Comparison of ENCODE assay signal across 16 cellular contexts in genomic region chr4:158042591-158043030, GRCh38.
DNase-seq lines count a peak whose midpoint lies in the region; ATAC-seq and TF ChIP-seq lines count a peak whose summit lies in the region.
"Had no signal": no experiment of that assay in that cellular context is flagged by ENCODE, and none has a peak within 500 bp of the region (broad histone marks: within the 10 kb centered on the region; RNA-seq: fewer than 3 reads in every experiment).

No MANE protein-coding gene starts in this region.

- no peak overlapping the region for H2BK12ac ChIP-seq in mesenchymal stem cell (ENCODE audit: low read length in 2 of 2)

- H2BK15ac ChIP-seq in IMR-90 (ENCODE audit: low read depth, low read length) = no peak overlapping the region
- H2BK15ac ChIP-seq in mesenchymal stem cell (ENCODE audit: low read depth, poor library complexity, severe bottlenecking) = no peak overlapping the region

- dilution Hi-C loops in IMR-90 (cut with HindIII; ENCODE audit: low sequenced_read_pairs, unreplicated experiment) = no loop called here

- H3K4me1 ChIP-seq in IMR-90 (ENCODE audit: control insufficient read depth, insufficient read depth, low read length) (peaks cover 3% of the 10 kb centered on the region; the same call in 1 of the 2 replicates), mesenchymal stem cell (ENCODE audit: control insufficient read depth, insufficient read depth, low read depth, low read length) (peaks cover 2% of the 10 kb centered on the region)
- H3K4me1 ChIP-seq: BLaER1 treated with 17β-estradiol and CSF1 and Interleukin-3, amounts not matched to agents 10 nM and 100 nM had no signal

- H3K9me1 ChIP-seq in IMR-90 (ENCODE audit: insufficient read depth, low read length) = no peaks in the 10 kb centered on the region

- no peak for TF ChIP-seq RAD21 in IMR-90 (IDR thresholded peaks at IDR 0.05; ENCODE audit: low read length)

- H3K23ac ChIP-seq in IMR-90 (ENCODE audit: low read depth, low read length) (no peak overlapping the region), mesenchymal stem cell (ENCODE audit: low read length in 2 of 2) (no peak overlapping the region)

- CTCF ChIA-PET in IMR-90 (lab: Yijun Ruan, JAX) = no interaction called here

- H4K5ac ChIP-seq in IMR-90 (ENCODE audit: low read depth, low read length) = no peak overlapping the region

- peaks cover 32% of the 10 kb centered on the region for H3K4me1 Mint-ChIP-seq in chondrocyte (ENCODE audit: low read depth)
- H3K4me1 Mint-ChIP-seq: activated CD4-positive, alpha-beta T cell treated with anti-CD3 and anti-CD28 coated beads for 36 hours; naive thymus-derived CD8-positive, alpha-beta T cell had no signal

- no peak overlapping the region for H3K18ac ChIP-seq in IMR-90 (ENCODE audit: low read depth, low read length)
- no peak overlapping the region for H3K18ac ChIP-seq in mesenchymal stem cell (ENCODE audit: low read depth in 1 of 2, low read length in 2 of 2)

- TF ChIP-seq CTCF in AG09309 (IDR thresholded peaks at IDR 0.05; ENCODE audit: control insufficient read depth, insufficient read depth, low read depth, low read length, missing control alignments) (no peak), IMR-90 (conservative IDR thresholded peaks at IDR 0.05; ENCODE audit: low read depth, low read length) (no peak), chondrocyte (IDR thresholded peaks at IDR 0.05) (no peak)

- no peak overlapping the region for H2AK5ac ChIP-seq in IMR-90 (ENCODE audit: low read depth, low read length)
- H2AK5ac ChIP-seq in mesenchymal stem cell (ENCODE audit: low read length, severe bottlenecking) = no peak overlapping the region

- no peak overlapping the region for H3K9ac ChIP-seq in IMR-90 (ENCODE audit: low read depth, low read length)
- H3K9ac ChIP-seq in mesenchymal stem cell (ENCODE audit: low read length) = peak overlapping the region; percentile 44
- H3K9ac ChIP-seq: BLaER1 treated with 17β-estradiol and CSF1 and Interleukin-3, amounts not matched to agents 10 nM and 100 nM had no signal

- H3K9me3 ChIP-seq in IMR-90 (ENCODE audit: control insufficient read depth, insufficient read depth, low read length) (peaks cover 2% of the 10 kb centered on the region; the same call in 1 of the 2 replicates), mesenchymal stem cell (ENCODE audit: control insufficient read depth, low read length) (peaks cover 17% of the 10 kb centered on the region)

- no peak overlapping the region for H2BK20ac ChIP-seq in IMR-90 (ENCODE audit: low read depth, low read length)

- in situ Hi-C loops in IMR-90 (cut with MboI; ENCODE audit: low sequenced_read_pairs) = no loop called here

- TF ChIP-seq POLR2A in IMR-90 (IDR thresholded peaks at IDR 0.05; ENCODE audit: low read depth, low read length) = no peak

- H3K36me3 ChIP-seq in IMR-90 (ENCODE audit: control insufficient read depth, insufficient read depth, low read length) = no peaks in the 10 kb centered on the region
- H3K36me3 ChIP-seq in mesenchymal stem cell (ENCODE audit: control insufficient read depth in 1 of 2, insufficient read depth in 2 of 2, low read depth in 1 of 2, low read length in 2 of 2) = no peaks in the 10 kb centered on the region
- H3K36me3 ChIP-seq: BLaER1 treated with 17β-estradiol and CSF1 and Interleukin-3, amounts not matched to agents 10 nM and 100 nM had no signal

- no peak overlapping the region for H3K4me3 ChIP-seq in AG09309 (ENCODE audit: control insufficient read depth, low read depth, low read length)
- H3K4me3 ChIP-seq in IMR-90 (ENCODE audit: insufficient read depth, low read depth, low read length) = no peak overlapping the region
- peak overlapping the region in 1 of 2 experiments; percentile 50 for H3K4me3 ChIP-seq in mesenchymal stem cell (ENCODE audit: insufficient read depth in 1 of 2, low read depth in 1 of 2, low read length in 2 of 2)
- H3K4me3 ChIP-seq: BLaER1 treated with 17β-estradiol and CSF1 and Interleukin-3, amounts not matched to agents 10 nM and 100 nM had no signal

- peak overlapping the region; percentile 91 for H2BK5ac ChIP-seq in IMR-90 (ENCODE audit: low read depth, low read length, poor library complexity, severe bottlenecking)
- no peak overlapping the region for H2BK5ac ChIP-seq in mesenchymal stem cell (ENCODE audit: low read depth, low read length, poor library complexity, severe bottlenecking)

- H3K79me1 ChIP-seq in IMR-90 (ENCODE audit: low read depth in 1 of 2, low read length in 2 of 2) = no peaks in the 10 kb centered on the region
- H3K79me1 ChIP-seq in mesenchymal stem cell (replicated peaks; ENCODE audit: low read length, poor library complexity, severe bottlenecking) = no peaks in the 10 kb centered on the region

- H3K27ac ChIP-seq in IMR-90 (ENCODE audit: insufficient read depth, low read length) (no peak overlapping the region), mesenchymal stem cell (ENCODE audit: low read length, poor library complexity, severe bottlenecking) (no peak overlapping the region)
- H3K27ac ChIP-seq: BLaER1 treated with 17β-estradiol and CSF1 and Interleukin-3, amounts not matched to agents 10 nM and 100 nM had no signal

- H2AK9ac ChIP-seq in IMR-90 (replicated peaks; ENCODE audit: low read depth, low read length, poor library complexity) = no peak overlapping the region

- POLR2A ChIA-PET in IMR-90 (lab: Charles Lee; ENCODE audit: unreplicated experiment) = no interaction called here

- intact Hi-C loops in IMR-90 (cut with micrococcal nuclease) = loop anchor here (2.0 kb wide), 1 partner anchor 48 kb away; no protein-coding TSS in a partner anchor

- no peaks in the 10 kb centered on the region for H3K27me3 Mint-ChIP-seq in chondrocyte (ENCODE audit: low read depth)
- H3K27me3 Mint-ChIP-seq: activated CD4-positive, alpha-beta T cell treated with anti-CD3 and anti-CD28 coated beads for 36 hours; naive thymus-derived CD8-positive, alpha-beta T cell had no signal

- no peak overlapping the region for H3K4me3 Mint-ChIP-seq in chondrocyte (ENCODE audit: unreplicated experiment)
- H3K4me3 Mint-ChIP-seq: activated CD4-positive, alpha-beta T cell treated with anti-CD3 and anti-CD28 coated beads for 36 hours; naive thymus-derived CD8-positive, alpha-beta T cell had no signal

- DNase-seq in AG09309 (ENCODE audit: low read depth) (peak; percentile 68), IMR-90 (peak; percentile 54), chondrocyte (ENCODE audit: low spot score) (no peak), mesenchymal stem cell (peak; percentile 65), globus pallidus (ENCODE audit: low spot score) (no peak), C1 segment of cervical spinal cord (lab: John Stamatoyannopoulos, UW) (no peak), germinal center (ENCODE audit: low spot score) (no peak), NCI-H446 (lab: John Stamatoyannopoulos, UW) (no peak)
- DNase-seq: activated CD4-positive, alpha-beta T cell treated with anti-CD3 and anti-CD28 coated beads for 36 hours; activated CD8-positive, alpha-beta memory T cell treated with anti-CD3 and anti-CD28 coated beads, Interleukin-2, amount 50 U/mL, for 48 hours; activated naive CD4-positive, alpha-beta T cell treated with anti-CD3 and anti-CD28 coated beads, Interleukin-2, amount 50 U/mL, for 16 hours; naive thymus-derived CD8-positive, alpha-beta T cell; NCI-H1105; Right ventricle myocardium superior had no signal

- H3K27me3 ChIP-seq in IMR-90 (ENCODE audit: control insufficient read depth, insufficient read depth, low read length) (no peaks in the 10 kb centered on the region), mesenchymal stem cell (ENCODE audit: control insufficient read depth in 1 of 2, insufficient read depth in 1 of 2, low read length in 2 of 2) (no peaks in the 10 kb centered on the region)
- H3K27me3 ChIP-seq: BLaER1 treated with 17β-estradiol and CSF1 and Interleukin-3, amounts not matched to agents 10 nM and 100 nM had no signal

- no peak overlapping the region for H3K56ac ChIP-seq in IMR-90 (ENCODE audit: extremely low read depth, insufficient read depth, low read length)

- ATAC-seq in IMR-90 (ENCODE audit: low read depth) = peak; percentile 89
- ATAC-seq: activated CD4-positive, alpha-beta T cell treated with anti-CD3 and anti-CD28 coated beads for 36 hours; left lobe of liver; naive thymus-derived CD8-positive, alpha-beta T cell had no signal

- H2BK120ac ChIP-seq in IMR-90 (ENCODE audit: low read depth, low read length) (no peak overlapping the region), mesenchymal stem cell (ENCODE audit: low read depth, low read length) (no peak overlapping the region)

- peaks cover 16% of the 10 kb centered on the region for H3K9me3 Mint-ChIP-seq in chondrocyte (ENCODE audit: low read depth)

- H3K4ac ChIP-seq in IMR-90 (ENCODE audit: low read depth, low read length) (no peak overlapping the region), mesenchymal stem cell (ENCODE audit: low read depth in 1 of 2, low read length in 2 of 2) (no peak overlapping the region)

- no peak overlapping the region for H2AFZ ChIP-seq in IMR-90 (replicated peaks; ENCODE audit: low read length, poor library complexity)
- no peak overlapping the region for H2AFZ ChIP-seq in mesenchymal stem cell (ENCODE audit: low read depth, low read length)

- H4K8ac ChIP-seq in IMR-90 (ENCODE audit: low read depth in 2 of 2, low read length in 2 of 2) = no peak overlapping the region
- no peak overlapping the region for H4K8ac ChIP-seq in mesenchymal stem cell (ENCODE audit: low read length)

- H4K20me1 ChIP-seq in IMR-90 (ENCODE audit: insufficient read depth, low read length) = no peaks in the 10 kb centered on the region
- H4K20me1 ChIP-seq: BLaER1 treated with 17β-estradiol and CSF1 and Interleukin-3, amounts not matched to agents 10 nM and 100 nM had no signal

- H3K4me2 ChIP-seq in IMR-90 (ENCODE audit: low read depth, low read length) = peak overlapping the region; percentile 65; the same call in 1 of the 2 replicates
- H3K4me2 ChIP-seq in mesenchymal stem cell (ENCODE audit: low read length, poor library complexity, severe bottlenecking) = no peak overlapping the region
- H3K4me2 ChIP-seq: BLaER1 treated with 17β-estradiol and CSF1 and Interleukin-3, amounts not matched to agents 10 nM and 100 nM had no signal

- H4K91ac ChIP-seq in IMR-90 (ENCODE audit: insufficient read depth, low read depth, low read length) (no peak overlapping the region), mesenchymal stem cell (ENCODE audit: low read length) (no peak overlapping the region)

- no peak overlapping the region for H3K14ac ChIP-seq in IMR-90 (replicated peaks; ENCODE audit: low read depth, low read length)
- H3K14ac ChIP-seq in mesenchymal stem cell (ENCODE audit: low read length in 2 of 2) = no peak overlapping the region

- peaks cover 5% of the 10 kb centered on the region for H3K36me3 Mint-ChIP-seq in chondrocyte (ENCODE audit: low read depth)

- BruUV-seq in IMR-90 (replicated peaks; lab: Mats Ljungman, UMichigan) = no TSS peak

- peak overlapping the region; percentile 6 for H3K27ac Mint-ChIP-seq in chondrocyte (ENCODE audit: unreplicated experiment)
- H3K27ac Mint-ChIP-seq: activated CD4-positive, alpha-beta T cell treated with anti-CD3 and anti-CD28 coated beads for 36 hours; naive thymus-derived CD8-positive, alpha-beta T cell had no signal

TF ChIP-seq in IMR-90, 13 proteins besides CTCF, POLR2A, EP300 and RAD21 (continues in another document):
- TF ChIP-seq NFE2L2 (IDR thresholded peaks at IDR 0.05; ENCODE audit: low read depth, low read length) (no peak), MAZ (IDR thresholded peaks at IDR 0.05; ENCODE audit: borderline replicate concordance, low read depth, low read length) (no peak), BHLHE40 (IDR thresholded peaks at IDR 0.05; ENCODE audit: low read depth, low read length) (no peak)

Comparison
In these comparisons a context has a peak if more than half of its experiments do, and no peak if none do; other contexts are left out.
1. DNase-seq: peak in AG09309 (single experiment), IMR-90 (single experiment) and mesenchymal stem cell (single experiment); none in chondrocyte (single experiment), globus pallidus (single experiment), C1 segment of cervical spinal cord (0 of 14), germinal center (single experiment) and NCI-H446 (0 of 2).